20 cellular contexts compared by ENCODE assay signal in the genomic region with DNA sequence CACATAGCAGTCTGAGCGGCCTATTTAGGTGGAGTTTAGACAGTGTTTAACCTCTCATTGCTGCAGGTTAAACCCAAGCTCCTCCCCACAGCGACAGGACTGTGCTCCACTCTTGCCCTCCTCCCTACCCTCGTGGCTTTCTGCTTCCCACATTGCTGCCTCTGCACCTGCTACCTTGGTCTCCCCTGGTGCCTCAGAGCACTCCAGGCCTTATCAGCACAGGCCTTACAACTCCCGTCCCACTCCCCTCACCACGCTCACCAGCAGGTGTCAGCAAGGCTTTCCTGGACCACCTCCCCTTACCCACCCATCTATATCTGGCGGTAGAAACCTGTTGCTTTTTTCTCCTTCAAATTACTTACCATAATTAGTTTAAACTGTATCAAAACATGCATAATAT. TPM values are rescaled to one million over a fixed set of nuclear protein-coding genes. Genes with fewer than 3 reads are reported as not detected.
DNase-seq lines count a peak whose midpoint lies in the region; ATAC-seq and TF ChIP-seq lines count a peak whose summit lies in the region.
"Had no signal": no experiment of that assay in that cellular context is flagged by ENCODE, and none has a peak within 500 bp of the region (broad histone marks: within the 10 kb centered on the region; RNA-seq: fewer than 3 reads in every experiment).

No MANE protein-coding gene starts in this region.

- H3K4me3 ChIP-seq in A673 (ENCODE audit: low read depth, low read length, poor library complexity, severe bottlenecking) = no peak overlapping the region
- H3K4me3 ChIP-seq in H7 (ENCODE audit: insufficient read depth, low read depth, low read length) = no peak overlapping the region
- no peak overlapping the region for H3K4me3 ChIP-seq in mesendoderm (ENCODE audit: low read length)
- H3K4me3 ChIP-seq in tibial nerve = no peak overlapping the region
- H3K4me3 ChIP-seq: HAP-1, SJCRH30 had no signal

- H3K23ac ChIP-seq in mesendoderm (ENCODE audit: low read length) = no peak overlapping the region

- H3K36me3 ChIP-seq in A673 (ENCODE audit: insufficient read depth, low read length, poor library complexity, severe bottlenecking) (no peaks in the 10 kb centered on the region), H7 (replicated peaks; ENCODE audit: control insufficient read depth, insufficient read depth, low read length) (no peaks in the 10 kb centered on the region), mesendoderm (ENCODE audit: control insufficient read depth, insufficient read depth, low read length) (no peaks in the 10 kb centered on the region), tibial nerve (no peaks in the 10 kb centered on the region)
- H3K36me3 ChIP-seq: HAP-1, SJCRH30 had no signal

- WGBS in mesendoderm (ENCODE audit: extremely low coverage, insufficient coverage, low lambda C conversion rate) = no CpG with 5 or more reads among the region's 6 CpGs
- 82 to 89% methylated on average over 6 of the region's 6 CpGs for WGBS in tibial nerve, 2 donors

- H3K4me3 Mint-ChIP-seq in WTC11 = no peak overlapping the region
- H3K4me3 Mint-ChIP-seq: CD4-positive, alpha-beta memory T cell had no signal

- H3K4me1 ChIP-seq in A673 (ENCODE audit: insufficient read depth, low read length, poor library complexity, severe bottlenecking) (peaks cover 10% of the 10 kb centered on the region), mesendoderm (ENCODE audit: control insufficient read depth, low read depth, low read length) (peaks cover 1% of the 10 kb centered on the region), tibial nerve (peaks cover 0 to 10% (median 0%) of the 10 kb centered on the region in 4 donors)
- H3K4me1 ChIP-seq: HAP-1, SJCRH30 had no signal

- POLR2A ChIA-PET in A673 (lab: Charles Lee; ENCODE audit: low non-redundant PET) (no interaction called here), WTC11 (lab: Charles Lee) (no interaction called here)

- 0 out of 2 replicates have a peak, but pooled peaks have one; percentile 18 for TF ChIP-seq CTCF in A673 (conservative IDR thresholded peaks at IDR 0.05; ENCODE audit: low read depth, low read length)
- no peak for TF ChIP-seq CTCF in WTC11 (IDR thresholded peaks at IDR 0.05)
- TF ChIP-seq CTCF in tibial nerve (IDR thresholded peaks at IDR 0.05) = no peak

- no peak overlapping the region for H2BK15ac ChIP-seq in mesendoderm (replicated peaks; ENCODE audit: low read depth)

- H2BK5ac ChIP-seq in mesendoderm (ENCODE audit: low read length) = no peak overlapping the region

- H4K5ac ChIP-seq in mesendoderm (ENCODE audit: low read length) = no peak overlapping the region

- no peak overlapping the region for H3K4me2 ChIP-seq in mesendoderm (ENCODE audit: low read length)
- H3K4me2 ChIP-seq: KMS-11 had no signal

- no peak overlapping the region for H4K8ac ChIP-seq in mesendoderm (ENCODE audit: low read depth, low read length)

- peaks cover 15% of the 10 kb centered on the region for H3K27me3 Mint-ChIP-seq in WTC11 (ENCODE audit: low read depth)

- H3K79me1 ChIP-seq in mesendoderm (ENCODE audit: low read length) = no peaks in the 10 kb centered on the region

- H3K4ac ChIP-seq in mesendoderm (ENCODE audit: low read depth, low read length) = no peak overlapping the region

- peaks cover 17% of the 10 kb centered on the region for H3K9me3 Mint-ChIP-seq in WTC11

- DNase-seq in A673 (ENCODE audit: low spot score) (no peak), H7 (peak; percentile 35), WTC11 (ENCODE audit: low spot score) (no peak), mesendoderm (peak; percentile 33), tibial nerve (ENCODE audit: low spot score in 2 of 2) (no peak), C1 segment of cervical spinal cord (lab: John Stamatoyannopoulos, UW) (no peak)
- DNase-seq: CD4-positive, alpha-beta memory T cell; DMS153; MV-4-11; NCI-H1417; NCI-H187; NCI-H2107; NCI-H2227 treated with DMSO at 0.1 percent for 48 hours; NCI-H510A treated with DMSO at 0.1 percent for 48 hours; SJCRH30; SW 1271 had no signal

- no peak overlapping the region for H2BK120ac ChIP-seq in mesendoderm (ENCODE audit: low read depth, low read length)

- no peak overlapping the region for H2AK5ac ChIP-seq in mesendoderm (ENCODE audit: low read length)

- H3K9ac ChIP-seq in mesendoderm (ENCODE audit: low read length) = no peak overlapping the region
- H3K9ac ChIP-seq: KMS-11 had no signal

- no peaks in the 10 kb centered on the region for H3K79me2 ChIP-seq in mesendoderm (ENCODE audit: control insufficient read depth, insufficient read depth, low read length)

- BruUV-seq in A673 (replicated peaks; lab: Mats Ljungman, UMichigan) = no TSS peak

- H3K9me3 ChIP-seq in A673 (ENCODE audit: low read depth, low read length, poor library complexity, severe bottlenecking) (no peaks in the 10 kb centered on the region), tibial nerve (no peaks in the 10 kb centered on the region)
- H3K9me3 ChIP-seq: HAP-1, SJCRH30 had no signal

- no peak overlapping the region for H3K27ac Mint-ChIP-seq in WTC11
- H3K27ac Mint-ChIP-seq: CD4-positive, alpha-beta memory T cell had no signal

- peaks cover 2% of the 10 kb centered on the region; the same call in 1 of the 2 replicates for H3K36me3 Mint-ChIP-seq in WTC11
- H3K36me3 Mint-ChIP-seq: CD4-positive, alpha-beta memory T cell had no signal

- intact Hi-C loops in A673 (cut with micrococcal nuclease; ENCODE audit: unreplicated experiment) = loop anchor here (5.0 kb wide), 1 partner anchor 145 kb away; no protein-coding TSS in a partner anchor

- ATAC-seq in WTC11 (peak; percentile 78), HG02642 (IDR thresholded peaks at IDR 0.05; ENCODE audit: poor library complexity, unreplicated experiment) (no peak)

- no peak overlapping the region for H3K18ac ChIP-seq in mesendoderm (ENCODE audit: low read length)

- CTCF ChIA-PET in A673 (lab: Charles Lee) = no interaction called here
- CTCF ChIA-PET in WTC11 (lab: Charles Lee) = interaction anchor here (1.5 kb wide), 1 partner anchor 98 kb away, joined by 7 read pairs; no protein-coding TSS in a partner anchor

- no peak for TF ChIP-seq EP300 in tibial nerve (IDR thresholded peaks at IDR 0.05)

- TF ChIP-seq POLR2A in tibial nerve (IDR thresholded peaks at IDR 0.05) = no peak

- H3K27me3 ChIP-seq in A673 (replicated peaks; ENCODE audit: insufficient read depth, low read depth, low read length, poor library complexity) = no peaks in the 10 kb centered on the region
- H3K27me3 ChIP-seq in H7 (ENCODE audit: control insufficient read depth, insufficient read depth, low read length) = peaks cover 4% of the 10 kb centered on the region
- no peaks in the 10 kb centered on the region for H3K27me3 ChIP-seq in mesendoderm (ENCODE audit: insufficient read depth, low read length, poor library complexity)
- H3K27me3 ChIP-seq in tibial nerve = peaks cover 0 to 11% of the 10 kb centered on the region in 2 donors
- H3K27me3 ChIP-seq: SJCRH30 had no signal

- no peak overlapping the region for H3K56ac ChIP-seq in mesendoderm (ENCODE audit: low read length)

- H3K27ac ChIP-seq in A673 (ENCODE audit: low read depth, low read length, poor library complexity, severe bottlenecking) = no peak overlapping the region
- H3K27ac ChIP-seq in mesendoderm (ENCODE audit: low read depth, low read length) = no peak overlapping the region
- H3K27ac ChIP-seq in tibial nerve = no peak overlapping the region
- H3K27ac ChIP-seq: KMS-11, SJCRH30 had no signal

- peaks cover 16% of the 10 kb centered on the region for H3K4me1 Mint-ChIP-seq in WTC11

TF ChIP-seq in WTC11, 78 proteins besides CTCF, POLR2A, EP300 and RAD21:
- TF ChIP-seq NR3C1 (CRISPR knock-in tag; conservative IDR thresholded peaks at IDR 0.05; ENCODE audit: low read depth) = no peak
- no peak for TF ChIP-seq NFYB (CRISPR knock-in tag; conservative IDR thresholded peaks at IDR 0.05; ENCODE audit: low read depth)
- TF ChIP-seq FOXJ3 (CRISPR knock-in tag; IDR thresholded peaks at IDR 0.05; ENCODE audit: borderline replicate concordance) = no peak
- TF ChIP-seq, protein P1, sequence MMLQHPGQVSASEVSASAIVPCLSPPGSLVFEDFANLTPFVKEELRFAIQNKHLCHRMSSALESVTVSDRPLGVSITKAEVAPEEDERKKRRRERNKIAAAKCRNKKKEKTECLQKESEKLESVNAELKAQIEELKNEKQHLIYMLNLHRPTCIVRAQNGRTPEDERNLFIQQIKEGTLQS (CRISPR knock-in tag; conservative IDR thresholded peaks at IDR 0.05) = no peak

RNA-seq across cellular contexts. Expression of gene HELT, which starts 18.6 kb away (rescaled TPM):
- not detected in 2 replicates for total RNA-seq in A673 (2021)
- total RNA-seq in H7 (2014; rRNA removed; shearing (Covaris generic)) = 0.96 TPM in 1 of 2 replicates, not detected in the other
- total RNA-seq in WTC11 (2021) = 0.28 TPM in 1 of 3 replicates, not detected in the others
- polyA plus RNA-seq in mesendoderm (2013, experiment 1 of 2) = not detected
- not detected for polyA plus RNA-seq in mesendoderm (2013, experiment 2 of 2)
- not detected for total RNA-seq in tibial nerve
- total RNA-seq: CD4-positive, alpha-beta memory T cell; SJCRH30 had no signal
- polyA plus RNA-seq: BJ; CD4-positive, alpha-beta memory T cell had no signal

Comparison
In these comparisons a context has a peak if more than half of its experiments do, and no peak if none do; other contexts are left out.
1. DNase-seq: peak in H7 (single experiment) and mesendoderm (single experiment); none in A673 (single experiment), WTC11 (single experiment), tibial nerve (0 of 2) and C1 segment of cervical spinal cord (0 of 14).